24 cellular contexts compared by ENCODE assay signal in the genomic region with DNA sequence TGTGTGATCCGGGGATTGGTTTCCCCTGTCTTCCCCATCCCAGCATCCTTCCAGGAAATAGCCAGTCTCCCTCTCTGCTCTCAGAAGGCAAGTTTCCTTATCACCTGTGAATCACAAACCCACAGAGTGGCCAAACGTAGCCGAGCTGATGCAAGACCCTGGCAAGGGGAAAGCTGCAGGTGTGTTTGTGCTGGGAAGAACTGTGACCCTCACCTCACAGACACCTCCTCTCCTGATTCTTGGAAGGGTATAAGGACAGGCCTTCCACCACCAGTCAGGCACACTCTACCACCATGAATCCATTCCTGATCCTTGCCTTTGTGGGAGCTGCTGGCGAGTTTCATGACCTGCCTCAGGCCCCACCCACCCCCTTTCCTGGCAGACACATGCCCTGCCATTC. TPM values are rescaled to one million over a fixed set of nuclear protein-coding genes. Genes with fewer than 3 reads are reported as not detected.
DNase-seq lines count a peak whose midpoint lies in the region; ATAC-seq, FAIRE-seq and TF ChIP-seq lines count a peak whose summit lies in the region.
"Had no signal": no experiment of that assay in that cellular context is flagged by ENCODE, and none has a peak within 500 bp of the region (broad histone marks: within the 10 kb centered on the region; RNA-seq: fewer than 3 reads in every experiment).

A gene (plus strand): TSS at position 281 of the 400 bp plus-strand sequence. CDS start 13 bp downstream, at position 294.

- no peak within 1 kb of the TSS for H3K27ac ChIP-seq in small intestine (ENCODE audit: low read depth in 1 of 2, low read length in 1 of 2)
- H3K27ac ChIP-seq: gastrocnemius medialis, sigmoid colon, vagina had no signal

- H3K27me3 Mint-ChIP-seq in HFFc6 (ENCODE audit: insufficient read depth) = peaks cover 12% of the 10 kb centered on the region
- H3K27me3 Mint-ChIP-seq in WTC11 (ENCODE audit: low read depth) = peaks cover 5% of the 10 kb centered on the region
- peaks cover 5% of the 10 kb centered on the region for H3K27me3 Mint-ChIP-seq in activated CD4-positive, alpha-beta T cell treated with anti-CD3 and anti-CD28 coated beads for 36 hours

- no peaks in the 10 kb centered on the region for H3K4me1 ChIP-seq in small intestine (ENCODE audit: control insufficient read depth in 2 of 2, insufficient read depth in 1 of 2, low read depth in 1 of 2, low read length in 1 of 2)
- H3K4me1 ChIP-seq: gastrocnemius medialis, HAP-1, sigmoid colon, vagina had no signal

- intact Hi-C loops in activated CD4-positive, alpha-beta T cell treated with anti-CD3 and anti-CD28 coated beads for 36 hours (cut with DNase I, micrococcal nuclease) = no loop called here

- H3K9me3 ChIP-seq in small intestine (ENCODE audit: control insufficient read depth, low read depth) = no peaks in the 10 kb centered on the region
- H3K9me3 ChIP-seq: gastrocnemius medialis, HAP-1, sigmoid colon, vagina had no signal

- peaks cover 21% of the 10 kb centered on the region for H3K4me1 Mint-ChIP-seq in HFFc6 (ENCODE audit: low read depth)
- peaks cover 17% of the 10 kb centered on the region for H3K4me1 Mint-ChIP-seq in WTC11
- peaks cover 3% of the 10 kb centered on the region for H3K4me1 Mint-ChIP-seq in activated CD4-positive, alpha-beta T cell treated with anti-CD3 and anti-CD28 coated beads for 36 hours
- H3K4me1 Mint-ChIP-seq: activated CD4-positive, alpha-beta T cell treated with anti-CD3 and anti-CD28 coated beads, Interleukin-2, amount 10 ng/mL, durations not matched to agents 24 days and 14 days; CD8-positive, alpha-beta memory T cell had no signal

- H3K27me3 ChIP-seq in small intestine (ENCODE audit: control insufficient read depth in 2 of 2, insufficient read depth in 2 of 2, low read length in 2 of 2) = no peaks in the 10 kb centered on the region
- H3K27me3 ChIP-seq: gastrocnemius medialis, sigmoid colon, vagina had no signal

- H3K36me3 Mint-ChIP-seq in HFFc6 (ENCODE audit: low read depth) (peaks cover 9% of the 10 kb centered on the region), WTC11 (peaks cover 6% of the 10 kb centered on the region; the same call in 1 of the 2 replicates)
- no peaks in the 10 kb centered on the region for H3K36me3 Mint-ChIP-seq in activated CD4-positive, alpha-beta T cell treated with anti-CD3 and anti-CD28 coated beads for 36 hours (ENCODE audit: low read depth)

- peaks cover 5 to 6% of the 10 kb centered on the region in 2 donors for H3K36me3 ChIP-seq in small intestine (ENCODE audit: control insufficient read depth in 2 of 2, insufficient read depth in 2 of 2, low read length in 2 of 2)
- H3K36me3 ChIP-seq: gastrocnemius medialis, HAP-1, sigmoid colon, vagina had no signal

- ATAC-seq in WTC11 = no peak
- no peak for ATAC-seq in esophagus mucosa
- no peak for ATAC-seq in activated CD4-positive, alpha-beta T cell treated with anti-CD3 and anti-CD28 coated beads for 36 hours
- ATAC-seq: gastrocnemius medialis, Panc1 had no signal

- CTCF ChIA-PET in WTC11 (lab: Charles Lee) = interaction anchor here (1.0 to 5.0 kb wide), 5 partner anchors 13 to 140 kb away, joined by 3 to 27 read pairs (median 4); no protein-coding TSS in a partner anchor
- CTCF ChIA-PET in activated CD4-positive, alpha-beta T cell treated with anti-CD3 and anti-CD28 coated beads for 36 hours (lab: Charles Lee) = interaction anchor here (0.7 to 1.9 kb wide), 2 partner anchors 14 to 16 kb away, joined by 3 to 5 read pairs; no protein-coding TSS in a partner anchor

- H3K4me3 ChIP-seq in small intestine (ENCODE audit: low read depth in 1 of 2, low read length in 2 of 2) = no peak within 1 kb of the TSS
- H3K4me3 ChIP-seq: gastrocnemius medialis, HAP-1, sigmoid colon, vagina had no signal

- DNase-seq in HFFc6 (no peak), WTC11 (ENCODE audit: low spot score) (no peak), small intestine (no peak), inferior parietal cortex (ENCODE audit: extremely low spot score) (no peak), NCI-H146 treated with DMSO at 0.1 percent for 48 hours (lab: John Stamatoyannopoulos, UW; ENCODE audit: unreplicated experiment) (no peak)
- DNase-seq in activated CD4-positive, alpha-beta T cell treated with anti-CD3 and anti-CD28 coated beads for 36 hours = no peak
- DNase-seq: activated CD4-positive, alpha-beta T cell treated with anti-CD3 and anti-CD28 coated beads, Interleukin-2, amount 10 ng/mL, durations not matched to agents 24 days and 14 days; activated CD8-positive, alpha-beta memory T cell treated with anti-CD3 and anti-CD28 coated beads, Interleukin-2, amount 50 U/mL, for 48 hours; activated naive CD4-positive, alpha-beta T cell; gastrocnemius medialis; NCI-H1105; NCI-H2171 treated with DMSO at 0.1 percent for 48 hours; NCI-H774; sigmoid colon had no signal

- H3K9me3 Mint-ChIP-seq in HFFc6 = no peaks in the 10 kb centered on the region
- peaks cover 13% of the 10 kb centered on the region for H3K9me3 Mint-ChIP-seq in WTC11
- no peaks in the 10 kb centered on the region for H3K9me3 Mint-ChIP-seq in activated CD4-positive, alpha-beta T cell treated with anti-CD3 and anti-CD28 coated beads for 36 hours (ENCODE audit: low read depth)
- H3K9me3 Mint-ChIP-seq: activated CD4-positive, alpha-beta T cell treated with anti-CD3 and anti-CD28 coated beads, Interleukin-2, amount 10 ng/mL, durations not matched to agents 24 days and 14 days; stimulated activated naive CD8-positive, alpha-beta T cell treated with anti-CD3 and anti-CD28 coated beads, Interleukin-15, Interleukin-2, amounts not matched to agents 100 ng/mL and 50 ng/mL, for 24 hours had no signal

- POLR2A ChIA-PET in WTC11 (lab: Charles Lee) = no interaction called here
- POLR2A ChIA-PET in activated CD4-positive, alpha-beta T cell treated with anti-CD3 and anti-CD28 coated beads for 36 hours (lab: Charles Lee) = interaction anchor here (1.2 kb wide), 1 partner anchor 19 kb away, joined by 3 read pairs; no protein-coding TSS in a partner anchor

- FAIRE-seq in small intestine (lab: Jason Lieb, UNC) = no peak
- FAIRE-seq: endothelial cell of umbilical vein, TTC549 had no signal

- H3K4me3 Mint-ChIP-seq in HFFc6 = no peak within 1 kb of the TSS
- H3K4me3 Mint-ChIP-seq in WTC11 = no peak within 1 kb of the TSS
- H3K4me3 Mint-ChIP-seq in activated CD4-positive, alpha-beta T cell treated with anti-CD3 and anti-CD28 coated beads for 36 hours = no peak within 1 kb of the TSS
- H3K4me3 Mint-ChIP-seq: activated CD4-positive, alpha-beta T cell treated with anti-CD3 and anti-CD28 coated beads, Interleukin-2, amount 10 ng/mL, durations not matched to agents 24 days and 14 days; CD8-positive, alpha-beta memory T cell; stimulated activated naive CD8-positive, alpha-beta T cell treated with anti-CD3 and anti-CD28 coated beads, Interleukin-15, Interleukin-2, amounts not matched to agents 100 ng/mL and 50 ng/mL, for 24 hours had no signal

- TF ChIP-seq CTCF in HFFc6 (IDR thresholded peaks at IDR 0.05) = no peak
- TF ChIP-seq CTCF in WTC11 (IDR thresholded peaks at IDR 0.05) = no peak

- H3K27ac Mint-ChIP-seq in HFFc6 = no peak within 1 kb of the TSS
- H3K27ac Mint-ChIP-seq in WTC11 = no peak within 1 kb of the TSS
- H3K27ac Mint-ChIP-seq in activated CD4-positive, alpha-beta T cell treated with anti-CD3 and anti-CD28 coated beads for 36 hours = no peak within 1 kb of the TSS
- H3K27ac Mint-ChIP-seq: activated CD4-positive, alpha-beta T cell treated with anti-CD3 and anti-CD28 coated beads, Interleukin-2, amount 10 ng/mL, durations not matched to agents 24 days and 14 days; CD8-positive, alpha-beta memory T cell; stimulated activated naive CD8-positive, alpha-beta T cell treated with anti-CD3 and anti-CD28 coated beads, Interleukin-15, Interleukin-2, amounts not matched to agents 100 ng/mL and 50 ng/mL, for 24 hours had no signal

- WGBS in small intestine, 3 donors = 22 to 61% (median 27%) methylated on average over 4 of the region's 4 CpGs

TF ChIP-seq in WTC11, 78 proteins besides CTCF, POLR2A, EP300 and RAD21:
- TF ChIP-seq JAZF1 (CRISPR knock-in tag; IDR thresholded peaks at IDR 0.05) (no peak), GABPB1 (CRISPR knock-in tag; IDR thresholded peaks at IDR 0.05) (peak; percentile 47; the same call in 1 of the 2 replicates)

RNA-seq across cellular contexts. Expression of the gene that starts here (rescaled TPM):
- total RNA-seq in HFFc6 (2021; fragmentation: NEBNext Ultra II Directional; extraction: Animal tissue kit (Norgen Biotek cat#: 25700)) = 10 to 100 TPM; 18.9 to 40.4 (median 23.8) TPM
- total RNA-seq in WTC11 (2021) (1.1 to 1.8 TPM (median 1.6 TPM) in 3 replicates), esophagus mucosa (107 TPM)
- 100 to 1,000 TPM; 147 to 505 (median 430) TPM for polyA plus RNA-seq in small intestine
- not detected for total RNA-seq in activated CD4-positive, alpha-beta T cell treated with anti-CD3 and anti-CD28 coated beads for 36 hours
- total RNA-seq: activated CD4-positive, alpha-beta T cell treated with anti-CD3 and anti-CD28 coated beads, Interleukin-2, amount 10 ng/mL, durations not matched to agents 24 days and 14 days; chondrocyte; osteocyte had no signal
- polyA plus RNA-seq: CD8-positive, alpha-beta memory T cell had no signal
